ENCODE assay signal across 31 cellular contexts in genomic region chr15:100297812-100298211, GRCh38.
"Had no signal": no experiment of that assay in that cellular context is flagged by ENCODE, and none has a peak within 500 bp of the region (broad histone marks: within the 10 kb centered on the region; RNA-seq: fewer than 3 reads in every experiment).

No MANE protein-coding gene starts in this region.

- H3K36me3 ChIP-seq: heart right ventricle, left lung, lower lobe of right lung, neural progenitor cell, pancreas, prostate gland, thyroid gland, uterus had no signal

- H3K9me3 ChIP-seq: pancreas, prostate gland, testis, thyroid gland, uterus had no signal

- H3K4me3 Mint-ChIP-seq: immature natural killer cell; nephron; neural progenitor cell; stimulated activated naive B cell treated with anti-CD40 and anti-IgM and Interleukin-4, amounts not matched to agents 10 μg/mL and 1 μg/mL and 100 μg/mL, for 72 hours had no signal

- H3K27ac ChIP-seq: heart right ventricle, hepatocyte, left lung, lower lobe of right lung, neural progenitor cell, pancreas, prostate gland, skin epidermis, stomach, testis, thyroid gland, uterus had no signal

- ATAC-seq: heart right ventricle; left colon; left lung; lower lobe of right lung; naive thymus-derived CD8-positive, alpha-beta T cell; pancreas; right cardiac atrium; sciatic nerve; stimulated activated naive B cell treated with anti-CD40 and anti-IgM and Interleukin-4, amounts not matched to agents 10 μg/mL and 1 μg/mL and 100 μg/mL, for 72 hours; stimulated activated naive CD8-positive, alpha-beta T cell treated with anti-CD3 and anti-CD28 coated beads, Interleukin-15, Interleukin-2, amounts not matched to agents 100 U/mL and 50 U/mL, for 24 hours had no signal

- H3K4me3 ChIP-seq: heart right ventricle, hepatocyte, left lung, lower lobe of right lung, neural progenitor cell, pancreas, prostate gland, skin epidermis, stomach, testis, thyroid gland, uterus had no signal

- H3K36me3 Mint-ChIP-seq: neural progenitor cell; stimulated activated naive B cell treated with anti-CD40 and anti-IgM and Interleukin-4, amounts not matched to agents 10 μg/mL and 1 μg/mL and 100 μg/mL, for 72 hours had no signal

- FAIRE-seq: islet of Langerhans, kidney, pancreas had no signal

- H3K9ac ChIP-seq: neural progenitor cell had no signal

- H3K27me3 Mint-ChIP-seq: naive thymus-derived CD8-positive, alpha-beta T cell; stimulated activated naive B cell treated with anti-CD40 and anti-IgM and Interleukin-4, amounts not matched to agents 10 μg/mL and 1 μg/mL and 100 μg/mL, for 72 hours had no signal

- H3K4me1 ChIP-seq: heart right ventricle, left lung, lower lobe of right lung, neural progenitor cell, pancreas, prostate gland, stomach, testis, thyroid gland, uterus had no signal

- H3K27ac Mint-ChIP-seq: immature natural killer cell; nephron; neural progenitor cell; stimulated activated naive B cell treated with anti-CD40 and anti-IgM and Interleukin-4, amounts not matched to agents 10 μg/mL and 1 μg/mL and 100 μg/mL, for 72 hours had no signal

- H3K4me1 Mint-ChIP-seq: nephron; neural progenitor cell; stimulated activated naive B cell treated with anti-CD40 and anti-IgM and Interleukin-4, amounts not matched to agents 10 μg/mL and 1 μg/mL and 100 μg/mL, for 72 hours had no signal

- DNase-seq: heart right ventricle; immature natural killer cell; kidney; left colon; left lung; lower lobe of right lung; mammary epithelial cell; mesenchymal stem cell; naive thymus-derived CD8-positive, alpha-beta T cell; pancreas; posterior cingulate gyrus; retina; right cardiac atrium; stimulated activated CD4-positive, alpha-beta T cell treated with anti-CD3 and anti-CD28 coated beads, Interleukin-12 subunit alpha, Interleukin-12 subunit beta, amount 100 ng/mL, for 4 hours; stimulated activated CD4-positive, alpha-beta T cell treated with anti-CD3 and anti-CD28 coated beads, Interleukin-15, amount 100 ng/mL, for 24 hours; stimulated activated CD4-positive, alpha-beta T cell treated with anti-CD3 and anti-CD28 coated beads, Interleukin-2, amount 100 ng/mL, for 24 hours; stimulated activated CD4-positive, alpha-beta T cell treated with anti-CD3 and anti-CD28 coated beads, Interleukin-4, amount 100 ng/mL, for 1 hour; stimulated activated naive B cell treated with anti-CD40 and anti-IgM and Interleukin-4, amounts not matched to agents 10 μg/mL and 1 μg/mL and 100 μg/mL, for 72 hours; stimulated activated naive CD8-positive, alpha-beta T cell treated with anti-CD3 and anti-CD28 coated beads, Interleukin-15, Interleukin-2, amounts not matched to agents 100 U/mL and 50 U/mL, for 24 hours; stomach; testis; thyroid gland; trophoblast cell; uterus had no signal

- H3K4me2 ChIP-seq: hepatocyte, neural progenitor cell had no signal

- H3K27me3 ChIP-seq: heart right ventricle, hepatocyte, left lung, neural progenitor cell, pancreas, stomach, testis, thyroid gland, uterus had no signal
